ENCODE assay signal across 8 cellular contexts in genomic region chr3:12750223-12750622, GRCh38. TPM values are rescaled to one million over a fixed set of nuclear protein-coding genes. Genes with fewer than 3 reads are reported as not detected.
DNase-seq lines count a peak whose midpoint lies in the region; ATAC-seq and TF ChIP-seq lines count a peak whose summit lies in the region.

No MANE protein-coding gene starts in this region.

- no peak for TF ChIP-seq CTCF in heart left ventricle (IDR thresholded peaks at IDR 0.05)

- 9 to 20% (median 14%) methylated on average over 3 of the region's 3 CpGs for WGBS in heart left ventricle, 4 donors

- ATAC-seq in HG02759 (IDR thresholded peaks at IDR 0.05; ENCODE audit: unreplicated experiment) (peak; percentile 24), heart left ventricle (peak in 3 of 4 donors; percentile 65 to 79 (median 73)), HG02588 (IDR thresholded peaks at IDR 0.05; ENCODE audit: unreplicated experiment) (no peak)

- peaks cover 0 to 20% (median 8%) of the 10 kb centered on the region in 12 donors for H3K4me1 ChIP-seq in heart left ventricle

- H3K27me3 ChIP-seq in heart left ventricle: no peaks in the 10 kb centered on the region

- intact Hi-C loops in heart left ventricle (cut with DNase I): no loop called here

- peak overlapping the region in 11 of 12 donors; percentile 41 to 78 (median 64) for H3K27ac ChIP-seq in heart left ventricle

- no peaks in the 10 kb centered on the region for H3K36me3 ChIP-seq in heart left ventricle

- no peak overlapping the region for H3K4me3 ChIP-seq in heart left ventricle

- H3K9me3 ChIP-seq in heart left ventricle: no peaks in the 10 kb centered on the region

- DNase-seq in AG08396 (ENCODE audit: low spot score) (peak; percentile 71), SHP77 treated with DMSO at 0.1 percent for 48 hours (lab: John Stamatoyannopoulos, UW) (peak; percentile 52), heart left ventricle (peak in 4 of 5 donors; percentile 41 to 73 (median 52)), HT-29 (ENCODE audit: low spot score) (no peak)
- DNase-seq in activated CD4-positive, CD25-positive, alpha-beta regulatory T cell treated with anti-CD3 and anti-CD28 coated beads, Interleukin-2, amount 50 U/mL, for 72 hours: no peak
- no peak for DNase-seq in activated naive CD4-positive, alpha-beta T cell treated with Interleukin-2 at 50 U/mL for 16 hours

- TF ChIP-seq POLR2A in heart left ventricle (IDR thresholded peaks at IDR 0.05): no peak

RNA-seq across cellular contexts. Expression of gene TMEM40, which starts 8.8 kb away (rescaled TPM):
- 1 to 10 TPM in 7 of 9 donors, under 1 TPM in 1, not detected in 1; 0.95 to 4.2 (median 2.9) TPM for total RNA-seq in heart left ventricle
- 10 to 100 TPM in 1 of 2 donors, under 1 TPM in 1; 0.82 to 10.5 TPM for polyA plus RNA-seq in heart left ventricle
- total RNA-seq in HT-29 (2014; rRNA removed; shearing (Covaris generic)): not detected in 2 replicates

RNA-seq across cellular contexts. Expression of gene CAND2, which starts 46.3 kb away (rescaled TPM):
- 10 to 100 TPM; 44.6 to 87.5 (median 68.6) TPM for total RNA-seq in heart left ventricle
- 10 to 100 TPM; 11.7 to 36.2 TPM for polyA plus RNA-seq in heart left ventricle
- total RNA-seq in HT-29 (2014; rRNA removed; shearing (Covaris generic)): not detected in 2 replicates

Comparison
In these comparisons a context has a peak if more than half of its experiments do, and no peak if none do; other contexts are left out.
1. DNase-seq: peak in AG08396 (single experiment), SHP77 treated with DMSO at 0.1 percent for 48 hours (single experiment) and heart left ventricle (4 of 5); none in activated CD4-positive, CD25-positive, alpha-beta regulatory T cell treated with anti-CD3 and anti-CD28 coated beads, Interleukin-2, amount 50 U/mL, for 72 hours (single experiment), HT-29 (single experiment) and activated naive CD4-positive, alpha-beta T cell treated with Interleukin-2 at 50 U/mL for 16 hours (single experiment).
2. RNA of gene CAND2, which starts 46.3 kb away (total RNA-seq): 44.6 to 87.5 TPM in heart left ventricle; not detected in HT-29; every median in the first group is over 10 times any median in the second.